8 cellular contexts compared by ENCODE assay signal in genomic region chr19:49056902-49057596, GRCh38. TPM values are rescaled to one million over a fixed set of nuclear protein-coding genes. Genes with fewer than 3 reads are reported as not detected.
DNase-seq lines count a peak whose midpoint lies in the region; ATAC-seq, FAIRE-seq and TF ChIP-seq lines count a peak whose summit lies in the region.
"Not testable (repeated sequence)": the region's sequence is repeated elsewhere in the genome, so short reads cannot be mapped to it uniquely, and the experiment has no call there.
"Had no signal": no experiment of that assay in that cellular context is flagged by ENCODE, and none has a peak within 500 bp of the region (broad histone marks: within the 10 kb centered on the region; RNA-seq: fewer than 3 reads in every experiment).

No MANE protein-coding gene starts in this region.

- peaks cover 11% of the 10 kb centered on the region for H3K4me1 Mint-ChIP-seq in activated naive CD8-positive, alpha-beta T cell treated with anti-CD3 and anti-CD28 coated beads, Interleukin-2, amount 10 ng/mL, durations not matched to agents 7 days and 5 days
- H3K4me1 Mint-ChIP-seq in endodermal cell, result not testable (repeated sequence)

- H3K4me1 ChIP-seq in endodermal cell (ENCODE audit: control insufficient read depth, insufficient read depth, low read length); right cardiac atrium (ENCODE audit: control insufficient read depth, insufficient read depth, low read length): not testable (repeated sequence)
- H3K4me1 ChIP-seq in muscle layer of duodenum (ENCODE audit: control insufficient read depth in 1 of 2, insufficient read depth in 2 of 2, low read length in 2 of 2), result peaks cover 0 to 21% of the 10 kb centered on the region in 2 donors

- not testable (repeated sequence) for H3K9me3 Mint-ChIP-seq in activated naive CD8-positive, alpha-beta T cell treated with anti-CD3 and anti-CD28 coated beads, Interleukin-2, amount 10 ng/mL, durations not matched to agents 7 days and 5 days; endodermal cell

- H3K36me3 ChIP-seq in endodermal cell (ENCODE audit: control insufficient read depth, insufficient read depth, low read length); muscle layer of duodenum (ENCODE audit: control insufficient read depth in 1 of 2, insufficient read depth in 2 of 2, low read length in 2 of 2): not testable (repeated sequence)

- not testable (repeated sequence) for TF ChIP-seq CTCF in endodermal cell (conservative IDR thresholded peaks at IDR 0.05)

- H3K27ac ChIP-seq in endodermal cell (ENCODE audit: low read depth, low read length); right cardiac atrium (ENCODE audit: low read length); muscle layer of duodenum (ENCODE audit: low read length): not testable (repeated sequence)

- not testable (repeated sequence) for DNase-seq in GM19239 (ENCODE audit: insufficient read length, low spot score); activated naive CD8-positive, alpha-beta T cell treated with anti-CD3 and anti-CD28 coated beads, Interleukin-2, amount 10 ng/mL, durations not matched to agents 7 days and 5 days; right cardiac atrium; skeletal muscle cell (ENCODE audit: low read depth)
- DNase-seq in endodermal cell, result peak; percentile 64

- POLR2A ChIA-PET in activated naive CD8-positive, alpha-beta T cell treated with anti-CD3 and anti-CD28 coated beads, Interleukin-2, amount 10 ng/mL, durations not matched to agents 7 days and 5 days (lab: Charles Lee), result not testable (repeated sequence)

- intact Hi-C loops in right cardiac atrium (cut with DNase I), result not testable (repeated sequence)

- ATAC-seq in SK-N-SH treated with all-trans-retinoic acid at 6 μM for 48 hours (peak; percentile 23), right cardiac atrium (peak; percentile 10 to 45)
- ATAC-seq in activated naive CD8-positive, alpha-beta T cell treated with anti-CD3 and anti-CD28 coated beads, Interleukin-2, amount 10 ng/mL, durations not matched to agents 7 days and 5 days (ENCODE audit: low read depth), result not testable (repeated sequence)

- not testable (repeated sequence) for H3K36me3 Mint-ChIP-seq in activated naive CD8-positive, alpha-beta T cell treated with anti-CD3 and anti-CD28 coated beads, Interleukin-2, amount 10 ng/mL, durations not matched to agents 7 days and 5 days; endodermal cell (ENCODE audit: low read depth)

- H3K27ac Mint-ChIP-seq in activated naive CD8-positive, alpha-beta T cell treated with anti-CD3 and anti-CD28 coated beads, Interleukin-2, amount 10 ng/mL, durations not matched to agents 7 days and 5 days; endodermal cell: not testable (repeated sequence)

- FAIRE-seq in GM19239 (lab: Jason Lieb, UNC), result peak; percentile 23

- H3K4me3 ChIP-seq in endodermal cell (ENCODE audit: low read length) (peak overlapping the region; percentile 77), right cardiac atrium (ENCODE audit: low read length) (peak overlapping the region; percentile 49), muscle layer of duodenum (ENCODE audit: low read depth in 1 of 2, low read length in 2 of 2) (peak overlapping the region; percentile 42 to 75), skeletal muscle cell (ENCODE audit: low read depth, low read length) (peak overlapping the region; percentile 58)

- WGBS in endodermal cell (ENCODE audit: insufficient coverage in 1 of 2, insufficient read length in 1 of 2), 2 experiments, result 17 to 20% methylated on average over 13 to 34 of the region's 34 CpGs
- WGBS in right cardiac atrium, result 3% methylated on average over 34 of the region's 34 CpGs

- H3K4me3 Mint-ChIP-seq in activated naive CD8-positive, alpha-beta T cell treated with anti-CD3 and anti-CD28 coated beads, Interleukin-2, amount 10 ng/mL, durations not matched to agents 7 days and 5 days, result peak overlapping the region; percentile 70
- peak overlapping the region; percentile 52 for H3K4me3 Mint-ChIP-seq in endodermal cell

- H3K27me3 ChIP-seq in endodermal cell (ENCODE audit: control insufficient read depth, insufficient read depth, low read length, poor library complexity, severe bottlenecking), result peaks cover 48% of the 10 kb centered on the region
- not testable (repeated sequence) for H3K27me3 ChIP-seq in right cardiac atrium (ENCODE audit: control insufficient read depth, insufficient read depth)
- H3K27me3 ChIP-seq in muscle layer of duodenum (ENCODE audit: low read depth, low read length), result peaks cover 11% of the 10 kb centered on the region

- not testable (repeated sequence) for H3K9me3 ChIP-seq in endodermal cell (ENCODE audit: control insufficient read depth, low read length); right cardiac atrium (ENCODE audit: control insufficient read depth, low read length); muscle layer of duodenum (ENCODE audit: control insufficient read depth in 1 of 2, low read length in 2 of 2)

- not testable (repeated sequence) for H3K9ac ChIP-seq in endodermal cell (ENCODE audit: extremely low read depth, low read length, poor library complexity, severe bottlenecking)

- peaks cover 56% of the 10 kb centered on the region for H3K27me3 Mint-ChIP-seq in activated naive CD8-positive, alpha-beta T cell treated with anti-CD3 and anti-CD28 coated beads, Interleukin-2, amount 10 ng/mL, durations not matched to agents 7 days and 5 days
- peaks cover 79% of the 10 kb centered on the region for H3K27me3 Mint-ChIP-seq in endodermal cell (ENCODE audit: insufficient read depth)

RNA-seq across cellular contexts. Expression of gene CGB7, which starts 0.5 kb away (rescaled TPM):
- total RNA-seq in activated naive CD8-positive, alpha-beta T cell treated with anti-CD3 and anti-CD28 coated beads, Interleukin-2, amount 10 ng/mL, durations not matched to agents 7 days and 5 days, result not detected
- total RNA-seq in endodermal cell, result 1 to 10 TPM; 1.5 to 2.9 TPM
- polyA plus RNA-seq in endodermal cell (2013, experiment 1 of 2), result 2.5 TPM
- polyA plus RNA-seq in endodermal cell (2013, experiment 2 of 2), result 1.4 TPM
- total RNA-seq in right cardiac atrium, result under 1 TPM in 1 of 4 donors, not detected in 3; 0.26 TPM
- 0.07 TPM for polyA plus RNA-seq in right cardiac atrium

RNA-seq across cellular contexts. Expression of gene NTF4, which starts 7.6 kb away (rescaled TPM):
- total RNA-seq in activated naive CD8-positive, alpha-beta T cell treated with anti-CD3 and anti-CD28 coated beads, Interleukin-2, amount 10 ng/mL, durations not matched to agents 7 days and 5 days, result not detected
- total RNA-seq in endodermal cell (1 to 10 TPM; 5.0 to 8.9 TPM), right cardiac atrium (under 1 TPM in 3 of 4 donors, not detected in 1; 0.37 to 0.53 (median 0.41) TPM)
- polyA plus RNA-seq in endodermal cell (2013, experiment 1 of 2), result 3.1 TPM
- 3.9 TPM for polyA plus RNA-seq in endodermal cell (2013, experiment 2 of 2)
- 2.2 TPM for polyA plus RNA-seq in right cardiac atrium

RNA-seq across cellular contexts. Expression of gene CGB8, which starts 8.1 kb away (rescaled TPM):
- not detected for total RNA-seq in activated naive CD8-positive, alpha-beta T cell treated with anti-CD3 and anti-CD28 coated beads, Interleukin-2, amount 10 ng/mL, durations not matched to agents 7 days and 5 days
- total RNA-seq in endodermal cell (not detected), right cardiac atrium (not detected)
- not detected for polyA plus RNA-seq in endodermal cell (2013, experiment 1 of 2)
- polyA plus RNA-seq in endodermal cell (2013, experiment 2 of 2), result not detected
- not detected for polyA plus RNA-seq in right cardiac atrium

RNA-seq across cellular contexts. Expression of gene CGB5, which starts 13.4 kb away (rescaled TPM):
- total RNA-seq in activated naive CD8-positive, alpha-beta T cell treated with anti-CD3 and anti-CD28 coated beads, Interleukin-2, amount 10 ng/mL, durations not matched to agents 7 days and 5 days, result not detected
- total RNA-seq in endodermal cell (under 1 TPM in 1 of 2 donors, not detected in 1; 0.44 TPM), right cardiac atrium (not detected)
- polyA plus RNA-seq in endodermal cell (2013, experiment 1 of 2), result not detected
- not detected for polyA plus RNA-seq in endodermal cell (2013, experiment 2 of 2)
- not detected for polyA plus RNA-seq in right cardiac atrium

RNA-seq across cellular contexts. Expression of gene KCNA7, which starts 15.4 kb away (rescaled TPM):
- total RNA-seq in activated naive CD8-positive, alpha-beta T cell treated with anti-CD3 and anti-CD28 coated beads, Interleukin-2, amount 10 ng/mL, durations not matched to agents 7 days and 5 days, result not detected
- total RNA-seq in endodermal cell (under 1 TPM in 1 of 2 donors, not detected in 1; 0.07 TPM), right cardiac atrium (1 to 10 TPM; 1.2 to 1.5 (median 1.4) TPM)
- not detected for polyA plus RNA-seq in endodermal cell (2013, experiment 1 of 2)
- polyA plus RNA-seq in endodermal cell (2013, experiment 2 of 2), result not detected
- polyA plus RNA-seq in right cardiac atrium, result 2.8 TPM
- total RNA-seq: M059J had no signal
